8 cellular contexts compared by ENCODE assay signal in the genomic region with DNA sequence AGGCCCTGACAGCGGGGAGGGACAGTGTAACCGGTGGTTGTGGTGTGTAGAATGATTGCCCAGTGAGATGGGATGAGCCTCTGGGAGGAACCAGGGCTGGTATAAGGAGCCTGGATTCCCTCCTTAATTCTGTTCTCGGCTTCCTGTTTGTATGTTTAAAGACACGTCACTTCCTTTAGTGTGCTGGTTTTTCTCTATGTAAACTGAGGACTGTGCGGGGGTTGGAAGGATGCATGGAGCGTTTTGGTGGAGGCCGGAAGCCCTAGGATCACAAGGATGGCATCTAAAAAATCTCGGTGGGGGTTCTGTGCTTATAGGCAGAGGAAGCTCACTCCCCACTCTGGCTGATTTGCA. TPM values are rescaled to one million over a fixed set of nuclear protein-coding genes. Genes with fewer than 3 reads are reported as not detected.
DNase-seq lines count a peak whose midpoint lies in the region; ATAC-seq, FAIRE-seq and TF ChIP-seq lines count a peak whose summit lies in the region.

No MANE protein-coding gene starts in this region.

- H3K9me3 Mint-ChIP-seq in dendritic cell treated with granulocyte-macrophage colony-stimulating factor and Interleukin-4, amounts not matched to agents 40 ng/mL and 50 ng/mL, for 4 days = no peaks in the 10 kb centered on the region

- H3K4me3 Mint-ChIP-seq in dendritic cell treated with granulocyte-macrophage colony-stimulating factor and Interleukin-4, amounts not matched to agents 40 ng/mL and 50 ng/mL, for 4 days = peak overlapping the region; percentile 86

- intact Hi-C loops in dendritic cell treated with granulocyte-macrophage colony-stimulating factor and Interleukin-4, amounts not matched to agents 40 ng/mL and 50 ng/mL, for 4 days (cut with micrococcal nuclease) = loop anchor here (2.0 kb wide), 1 partner anchor 16 kb away; a partner anchor contains a TSS

- H3K79me2 ChIP-seq in ACC112 (ENCODE audit: control insufficient read depth, insufficient read depth, low read length, unreplicated experiment) = peaks cover 59% of the 10 kb centered on the region

- no peaks in the 10 kb centered on the region for H3K9me3 ChIP-seq in muscle layer of colon (ENCODE audit: low read length)

- H3K4me1 ChIP-seq in ACC112 (ENCODE audit: control insufficient read depth, insufficient read depth, low read length, unreplicated experiment) (peaks cover 44% of the 10 kb centered on the region), muscle layer of colon (ENCODE audit: insufficient read depth, low read length) (peaks cover 36% of the 10 kb centered on the region)

- H2AFZ ChIP-seq in ACC112 (ENCODE audit: low read length, unreplicated experiment) = no peak overlapping the region

- H3K27me3 ChIP-seq in ACC112 (ENCODE audit: insufficient read depth, low read length) (no peaks in the 10 kb centered on the region), muscle layer of colon (ENCODE audit: control insufficient read depth in 1 of 2, insufficient read depth in 2 of 2, low read length in 2 of 2) (no peaks in the 10 kb centered on the region)

- H3K4me3 ChIP-seq in ACC112 (ENCODE audit: low read depth, low read length) = peak overlapping the region; percentile 86
- H3K4me3 ChIP-seq in muscle layer of colon (ENCODE audit: low read depth in 1 of 2, low read length in 2 of 2) = peak overlapping the region; percentile 35 to 99

- peak overlapping the region; percentile 96 for H3K27ac Mint-ChIP-seq in dendritic cell treated with granulocyte-macrophage colony-stimulating factor and Interleukin-4, amounts not matched to agents 40 ng/mL and 50 ng/mL, for 4 days

- H3K27me3 Mint-ChIP-seq in dendritic cell treated with granulocyte-macrophage colony-stimulating factor and Interleukin-4, amounts not matched to agents 40 ng/mL and 50 ng/mL, for 4 days = no peaks in the 10 kb centered on the region

- H3K36me3 Mint-ChIP-seq in dendritic cell treated with granulocyte-macrophage colony-stimulating factor and Interleukin-4, amounts not matched to agents 40 ng/mL and 50 ng/mL, for 4 days (ENCODE audit: low read depth) = peaks cover 56% of the 10 kb centered on the region

- H3K4me1 Mint-ChIP-seq in dendritic cell treated with granulocyte-macrophage colony-stimulating factor and Interleukin-4, amounts not matched to agents 40 ng/mL and 50 ng/mL, for 4 days (ENCODE audit: low read depth) = peaks cover 79% of the 10 kb centered on the region

- no peak for FAIRE-seq in frontal cortex (lab: Jason Lieb, UNC)

- H3K36me3 ChIP-seq in ACC112 (ENCODE audit: insufficient read depth, low read length) (no peaks in the 10 kb centered on the region), muscle layer of colon (ENCODE audit: insufficient read depth, low read length) (no peaks in the 10 kb centered on the region)

- H3K27ac ChIP-seq in ACC112 (ENCODE audit: low read depth, low read length) (peak overlapping the region; percentile 79), muscle layer of colon (ENCODE audit: low read depth, low read length) (peak overlapping the region; percentile 38)

- no peak for DNase-seq in frontal cortex (ENCODE audit: low spot score in 2 of 2)
- DNase-seq in NCI-H1417 treated with DMSO at 0.1 percent for 48 hours (lab: John Stamatoyannopoulos, UW) = no peak
- no peak for DNase-seq in DMS53 (lab: John Stamatoyannopoulos, UW)

- H3K9ac ChIP-seq in muscle layer of colon (ENCODE audit: low read length) = peak overlapping the region; percentile 96

- peak; percentile 7 for ATAC-seq in GM19463 (IDR thresholded peaks at IDR 0.05; ENCODE audit: unreplicated experiment)

TF ChIP-seq in PFSK-1, 5 proteins besides CTCF, POLR2A, EP300 and RAD21:
- TF ChIP-seq, protein P1, sequence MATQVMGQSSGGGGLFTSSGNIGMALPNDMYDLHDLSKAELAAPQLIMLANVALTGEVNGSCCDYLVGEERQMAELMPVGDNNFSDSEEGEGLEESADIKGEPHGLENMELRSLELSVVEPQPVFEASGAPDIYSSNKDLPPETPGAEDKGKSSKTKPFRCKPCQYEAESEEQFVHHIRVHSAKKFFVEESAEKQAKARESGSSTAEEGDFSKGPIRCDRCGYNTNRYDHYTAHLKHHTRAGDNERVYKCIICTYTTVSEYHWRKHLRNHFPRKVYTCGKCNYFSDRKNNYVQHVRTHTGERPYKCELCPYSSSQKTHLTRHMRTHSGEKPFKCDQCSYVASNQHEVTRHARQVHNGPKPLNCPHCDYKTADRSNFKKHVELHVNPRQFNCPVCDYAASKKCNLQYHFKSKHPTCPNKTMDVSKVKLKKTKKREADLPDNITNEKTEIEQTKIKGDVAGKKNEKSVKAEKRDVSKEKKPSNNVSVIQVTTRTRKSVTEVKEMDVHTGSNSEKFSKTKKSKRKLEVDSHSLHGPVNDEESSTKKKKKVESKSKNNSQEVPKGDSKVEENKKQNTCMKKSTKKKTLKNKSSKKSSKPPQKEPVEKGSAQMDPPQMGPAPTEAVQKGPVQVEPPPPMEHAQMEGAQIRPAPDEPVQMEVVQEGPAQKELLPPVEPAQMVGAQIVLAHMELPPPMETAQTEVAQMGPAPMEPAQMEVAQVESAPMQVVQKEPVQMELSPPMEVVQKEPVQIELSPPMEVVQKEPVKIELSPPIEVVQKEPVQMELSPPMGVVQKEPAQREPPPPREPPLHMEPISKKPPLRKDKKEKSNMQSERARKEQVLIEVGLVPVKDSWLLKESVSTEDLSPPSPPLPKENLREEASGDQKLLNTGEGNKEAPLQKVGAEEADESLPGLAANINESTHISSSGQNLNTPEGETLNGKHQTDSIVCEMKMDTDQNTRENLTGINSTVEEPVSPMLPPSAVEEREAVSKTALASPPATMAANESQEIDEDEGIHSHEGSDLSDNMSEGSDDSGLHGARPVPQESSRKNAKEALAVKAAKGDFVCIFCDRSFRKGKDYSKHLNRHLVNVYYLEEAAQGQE (IDR thresholded peaks at IDR 0.05; ENCODE audit: insufficient read depth in 1 of 2, low read depth in 2 of 2, low read length in 2 of 2) = no peak
- TF ChIP-seq TAF1 (IDR thresholded peaks at IDR 0.05; ENCODE audit: borderline replicate concordance, insufficient read depth, low read length) = peak; percentile 64; the same call in 1 of the 2 replicates
TF ChIP-seq in PFSK-1: peak in this region for 1.

RNA-seq across cellular contexts. Expression of a gene that starts 1.0 kb away (rescaled TPM):
- polyA plus RNA-seq in PFSK-1 (2012; ENCODE audit: insufficient read length, low read depth) = 181 TPM
- 11.4 TPM for total RNA-seq in frontal cortex

RNA-seq across cellular contexts. Expression of a gene that starts 6.0 kb away (rescaled TPM):
- polyA plus RNA-seq in PFSK-1 (2012; ENCODE audit: insufficient read length, low read depth) = not detected
- total RNA-seq in frontal cortex = not detected

RNA-seq across cellular contexts. Expression of a gene that starts 15.0 kb away (rescaled TPM):
- polyA plus RNA-seq in PFSK-1 (2012; ENCODE audit: insufficient read length, low read depth) = 24.5 TPM
- 10.6 TPM for total RNA-seq in frontal cortex

RNA-seq across cellular contexts. Expression of a gene that starts 38.5 kb away (rescaled TPM):
- polyA plus RNA-seq in PFSK-1 (2012; ENCODE audit: insufficient read length, low read depth) = not detected
- total RNA-seq in frontal cortex = not detected
